Comparison of ENCODE assay signal across 15 cellular contexts in the genomic region with DNA sequence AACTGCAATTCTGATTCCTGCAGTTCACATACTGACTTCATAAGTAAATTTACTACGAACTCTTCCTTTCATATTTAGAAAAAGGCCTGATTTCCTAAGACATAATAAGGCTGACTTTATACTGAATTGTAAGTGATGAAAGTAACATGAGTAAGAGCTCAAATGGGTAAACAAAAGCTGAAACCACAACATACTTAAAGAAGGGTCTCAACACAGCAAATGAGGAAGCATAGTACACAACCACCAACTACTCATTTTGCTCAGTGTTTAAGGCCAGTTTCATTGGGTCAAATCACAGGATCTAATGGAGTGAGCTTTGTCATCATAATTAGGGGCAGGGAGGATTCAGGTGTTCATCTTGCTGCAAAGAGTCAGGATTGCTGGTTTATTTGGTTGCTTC.
DNase-seq lines count a peak whose midpoint lies in the region; ATAC-seq and TF ChIP-seq lines count a peak whose summit lies in the region.
"Had no signal": no experiment of that assay in that cellular context is flagged by ENCODE, and none has a peak within 500 bp of the region (broad histone marks: within the 10 kb centered on the region; RNA-seq: fewer than 3 reads in every experiment).

No MANE protein-coding gene starts in this region.

- peaks cover 98% of the 10 kb centered on the region for H3K36me3 Mint-ChIP-seq in CD4-positive, alpha-beta T cell (ENCODE audit: low read depth)
- H3K36me3 Mint-ChIP-seq in immature natural killer cell = peaks cover 11 to 43% (median 23%) of the 10 kb centered on the region in 3 donors

- no peak for TF ChIP-seq EP300 in tibial nerve (IDR thresholded peaks at IDR 0.05)
- no peak for TF ChIP-seq EP300 in stomach (IDR thresholded peaks at IDR 0.05)

- TF ChIP-seq CTCF in CD4-positive, alpha-beta T cell (IDR thresholded peaks at IDR 0.05) = no peak
- TF ChIP-seq CTCF in RWPE2 (IDR thresholded peaks at IDR 0.05; ENCODE audit: poor library complexity, severe bottlenecking) (peak; percentile 3), tibial nerve (IDR thresholded peaks at IDR 0.05) (no peak), stomach (IDR thresholded peaks at IDR 0.05) (no peak), coronary artery (IDR thresholded peaks at IDR 0.05) (no peak)

- no peak for DNase-seq in CD4-positive, alpha-beta T cell
- DNase-seq in RWPE2 (ENCODE audit: low spot score) (no peak), immature natural killer cell (no peak), sciatic nerve (ENCODE audit: low spot score) (no peak), tibial nerve (ENCODE audit: low spot score in 2 of 2) (no peak), stomach (no peak), coronary artery (ENCODE audit: low spot score) (no peak)
- DNase-seq: DMS79; dorsolateral prefrontal cortex; hypothalamus; midbrain; NCI-H510A treated with DMSO at 0.1 percent for 48 hours; stimulated activated naive CD8-positive, alpha-beta T cell treated with anti-CD3 and anti-CD28 coated beads, Interleukin-15, amount 100 ng/mL, for 72 hours; T-helper 1 cell had no signal

- peak overlapping the region; percentile 25 for H3K27ac Mint-ChIP-seq in CD4-positive, alpha-beta T cell
- peak overlapping the region in 5 of 6 donors; percentile 1 to 37 (median 28) for H3K27ac Mint-ChIP-seq in immature natural killer cell
- H3K27ac Mint-ChIP-seq: stimulated activated naive CD8-positive, alpha-beta T cell treated with anti-CD3 and anti-CD28 coated beads, Interleukin-15, amount 100 ng/mL, for 72 hours had no signal

- no peaks in the 10 kb centered on the region for H3K27me3 Mint-ChIP-seq in CD4-positive, alpha-beta T cell
- peaks cover 0 to 2% (median under 1%) of the 10 kb centered on the region in 3 donors for H3K27me3 Mint-ChIP-seq in immature natural killer cell (ENCODE audit: low read depth in 3 of 3)
- H3K27me3 Mint-ChIP-seq: stimulated activated naive CD8-positive, alpha-beta T cell treated with anti-CD3 and anti-CD28 coated beads, Interleukin-15, amount 100 ng/mL, for 72 hours had no signal

- POLR2A ChIA-PET in CD4-positive, alpha-beta T cell (lab: Charles Lee) = interaction anchor here (1.4 kb wide), 1 partner anchor 82 kb away, joined by 3 read pairs; a partner anchor contains a TSS

- intact Hi-C loops in CD4-positive, alpha-beta T cell (cut with DNase I, micrococcal nuclease) = loop anchor here in 1 of 2 experiments (10.0 kb wide), 1 partner anchor 242 kb away; no protein-coding TSS in a partner anchor
- intact Hi-C loops in sciatic nerve (cut with DNase I) = no loop called here
- intact Hi-C loops in stomach (cut with DNase I; ENCODE audit: low total_unique reads) = no loop called here

- H3K4me1 Mint-ChIP-seq in CD4-positive, alpha-beta T cell (ENCODE audit: low read depth) = peaks cover 19% of the 10 kb centered on the region
- peaks cover 11 to 38% of the 10 kb centered on the region in 2 donors for H3K4me1 Mint-ChIP-seq in immature natural killer cell

- H3K27me3 ChIP-seq in CD4-positive, alpha-beta T cell (ENCODE audit: control insufficient read depth, insufficient read depth, low read length) = no peaks in the 10 kb centered on the region
- H3K27me3 ChIP-seq in RWPE2 (ENCODE audit: insufficient read depth, poor library complexity, severe bottlenecking) (no peaks in the 10 kb centered on the region), tibial nerve (no peaks in the 10 kb centered on the region), stomach (no peaks in the 10 kb centered on the region)
- H3K27me3 ChIP-seq: dorsolateral prefrontal cortex had no signal

- H3K27ac ChIP-seq in CD4-positive, alpha-beta T cell (ENCODE audit: low read depth, low read length) = no peak overlapping the region
- H3K27ac ChIP-seq in RWPE2 (ENCODE audit: poor library complexity, severe bottlenecking) (no peak overlapping the region), tibial nerve (no peak overlapping the region), stomach (peak overlapping the region in 1 of 5 donors; percentile 12), coronary artery (no peak overlapping the region)
- H3K27ac ChIP-seq: dorsolateral prefrontal cortex had no signal

- no peak for ATAC-seq in CD4-positive, alpha-beta T cell (ENCODE audit: poor library complexity)
- peak; percentile 55 for ATAC-seq in GM19455 (IDR thresholded peaks at IDR 0.05; ENCODE audit: unreplicated experiment)
- ATAC-seq in RWPE2 (ENCODE audit: low read depth) = 0 out of 3 replicates have a peak, but pooled peaks have one; percentile 17
- ATAC-seq in sciatic nerve = no peak
- ATAC-seq: stimulated activated naive CD8-positive, alpha-beta T cell treated with anti-CD3 and anti-CD28 coated beads, Interleukin-15, amount 100 ng/mL, for 72 hours had no signal

- H3K36me3 ChIP-seq in RWPE2 (ENCODE audit: low read depth) = peaks cover 80% of the 10 kb centered on the region
- H3K36me3 ChIP-seq in tibial nerve = peaks cover 0 to 79% (median 0%) of the 10 kb centered on the region in 3 donors
- peaks cover 17 to 96% (median 91%) of the 10 kb centered on the region in 4 donors for H3K36me3 ChIP-seq in stomach

- WGBS in tibial nerve, 2 donors = 86 to 91% methylated on average over 1 of the region's 1 CpG
- WGBS in stomach, 5 donors = 78 to 90% (median 82%) methylated on average over 1 of the region's 1 CpG

- CTCF ChIA-PET in CD4-positive, alpha-beta T cell (lab: Charles Lee) = interaction anchor here (0.7 to 1.3 kb wide), 2 partner anchors 65 to 242 kb away, joined by 3 read pairs; no protein-coding TSS in a partner anchor

- H3K9me3 ChIP-seq in CD4-positive, alpha-beta T cell (ENCODE audit: control insufficient read depth, low read length) = no peaks in the 10 kb centered on the region
- H3K9me3 ChIP-seq in RWPE2 (ENCODE audit: severe bottlenecking) = no peaks in the 10 kb centered on the region
- no peaks in the 10 kb centered on the region for H3K9me3 ChIP-seq in tibial nerve
- no peaks in the 10 kb centered on the region for H3K9me3 ChIP-seq in stomach

- H3K9me3 Mint-ChIP-seq in CD4-positive, alpha-beta T cell = no peaks in the 10 kb centered on the region
- no peaks in the 10 kb centered on the region for H3K9me3 Mint-ChIP-seq in immature natural killer cell
- H3K9me3 Mint-ChIP-seq: stimulated activated naive CD8-positive, alpha-beta T cell treated with anti-CD3 and anti-CD28 coated beads, Interleukin-15, amount 100 ng/mL, for 72 hours had no signal

- no peak overlapping the region for H3K4me3 ChIP-seq in RWPE2 (ENCODE audit: severe bottlenecking)
- no peak overlapping the region for H3K4me3 ChIP-seq in tibial nerve
- H3K4me3 ChIP-seq in stomach = no peak overlapping the region
- no peak overlapping the region for H3K4me3 ChIP-seq in coronary artery
- H3K4me3 ChIP-seq: dorsolateral prefrontal cortex had no signal

- H3K4me1 ChIP-seq in RWPE2 (ENCODE audit: insufficient read depth, poor library complexity, severe bottlenecking) = no peaks in the 10 kb centered on the region
- peaks cover 0 to 4% (median 0%) of the 10 kb centered on the region in 4 donors for H3K4me1 ChIP-seq in tibial nerve
- H3K4me1 ChIP-seq in stomach = peaks cover 0 to 23% (median 0%) of the 10 kb centered on the region in 4 donors

- TF ChIP-seq POLR2A in tibial nerve (IDR thresholded peaks at IDR 0.05) (no peak), stomach (IDR thresholded peaks at IDR 0.05) (no peak)

- no peak overlapping the region for H3K4me3 Mint-ChIP-seq in CD4-positive, alpha-beta T cell
- no peak overlapping the region for H3K4me3 Mint-ChIP-seq in immature natural killer cell
- H3K4me3 Mint-ChIP-seq: stimulated activated naive CD8-positive, alpha-beta T cell treated with anti-CD3 and anti-CD28 coated beads, Interleukin-15, amount 100 ng/mL, for 72 hours had no signal

Comparison
In these comparisons a context has a peak if more than half of its experiments do, and no peak if none do; other contexts are left out.
1. ATAC-seq: peak in GM19455 (single experiment) and RWPE2 (single experiment); none in CD4-positive, alpha-beta T cell (single experiment) and sciatic nerve (single experiment).